1 cellular context compared by ENCODE assay signal in the genomic region with DNA sequence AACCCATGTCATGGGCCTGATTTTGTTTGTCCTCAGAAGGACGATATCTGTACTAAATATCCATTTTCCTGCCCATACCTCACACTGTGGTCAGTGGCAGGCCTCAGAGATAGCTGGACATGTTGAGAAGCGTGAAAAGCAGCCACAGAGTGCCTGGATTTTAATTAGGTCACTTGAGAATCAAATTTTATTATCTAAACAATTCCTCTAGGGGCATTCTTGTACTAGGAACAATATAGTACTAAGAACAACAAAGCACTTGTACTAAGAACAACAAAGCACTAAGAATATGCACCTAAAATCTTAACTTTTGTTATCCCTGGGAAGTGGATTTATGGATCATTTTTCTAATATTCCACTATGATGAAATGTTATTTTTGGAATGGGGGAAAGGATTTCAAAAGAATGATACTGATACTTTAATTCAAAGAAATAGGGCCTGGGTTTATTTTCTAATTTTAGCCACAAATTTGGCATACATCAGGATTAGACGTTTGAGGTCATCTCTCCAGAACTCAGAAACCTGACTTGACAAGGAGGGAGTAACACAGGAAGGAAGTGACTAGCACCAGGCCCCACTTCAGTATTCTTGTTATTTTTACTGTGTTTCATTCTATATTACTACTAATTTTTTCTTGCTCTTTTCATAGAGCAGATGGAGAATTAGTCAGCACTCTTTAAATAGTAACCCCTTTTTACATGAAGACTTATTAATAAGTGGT.
A peak's percentile ranks its signal among the peaks of the same experiment; 100 is the strongest.
TF ChIP-seq lines count a peak whose summit lies in the region.

No MANE protein-coding gene starts in this region.

TF ChIP-seq in SK-N-SH, 30 proteins besides CTCF, POLR2A, EP300 and RAD21 (continued from another document):
- TF ChIP-seq, protein P1, sequence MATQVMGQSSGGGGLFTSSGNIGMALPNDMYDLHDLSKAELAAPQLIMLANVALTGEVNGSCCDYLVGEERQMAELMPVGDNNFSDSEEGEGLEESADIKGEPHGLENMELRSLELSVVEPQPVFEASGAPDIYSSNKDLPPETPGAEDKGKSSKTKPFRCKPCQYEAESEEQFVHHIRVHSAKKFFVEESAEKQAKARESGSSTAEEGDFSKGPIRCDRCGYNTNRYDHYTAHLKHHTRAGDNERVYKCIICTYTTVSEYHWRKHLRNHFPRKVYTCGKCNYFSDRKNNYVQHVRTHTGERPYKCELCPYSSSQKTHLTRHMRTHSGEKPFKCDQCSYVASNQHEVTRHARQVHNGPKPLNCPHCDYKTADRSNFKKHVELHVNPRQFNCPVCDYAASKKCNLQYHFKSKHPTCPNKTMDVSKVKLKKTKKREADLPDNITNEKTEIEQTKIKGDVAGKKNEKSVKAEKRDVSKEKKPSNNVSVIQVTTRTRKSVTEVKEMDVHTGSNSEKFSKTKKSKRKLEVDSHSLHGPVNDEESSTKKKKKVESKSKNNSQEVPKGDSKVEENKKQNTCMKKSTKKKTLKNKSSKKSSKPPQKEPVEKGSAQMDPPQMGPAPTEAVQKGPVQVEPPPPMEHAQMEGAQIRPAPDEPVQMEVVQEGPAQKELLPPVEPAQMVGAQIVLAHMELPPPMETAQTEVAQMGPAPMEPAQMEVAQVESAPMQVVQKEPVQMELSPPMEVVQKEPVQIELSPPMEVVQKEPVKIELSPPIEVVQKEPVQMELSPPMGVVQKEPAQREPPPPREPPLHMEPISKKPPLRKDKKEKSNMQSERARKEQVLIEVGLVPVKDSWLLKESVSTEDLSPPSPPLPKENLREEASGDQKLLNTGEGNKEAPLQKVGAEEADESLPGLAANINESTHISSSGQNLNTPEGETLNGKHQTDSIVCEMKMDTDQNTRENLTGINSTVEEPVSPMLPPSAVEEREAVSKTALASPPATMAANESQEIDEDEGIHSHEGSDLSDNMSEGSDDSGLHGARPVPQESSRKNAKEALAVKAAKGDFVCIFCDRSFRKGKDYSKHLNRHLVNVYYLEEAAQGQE (IDR thresholded peaks at IDR 0.05; ENCODE audit: low read depth, low read length), result no peak
- TF ChIP-seq RFX5 (IDR thresholded peaks at IDR 0.05; ENCODE audit: low read length) (no peak), YY1 (IDR thresholded peaks at IDR 0.05; ENCODE audit: low read depth) (no peak), GABPA (IDR thresholded peaks at IDR 0.05; ENCODE audit: low read depth) (no peak)
- TF ChIP-seq, protein P2, sequence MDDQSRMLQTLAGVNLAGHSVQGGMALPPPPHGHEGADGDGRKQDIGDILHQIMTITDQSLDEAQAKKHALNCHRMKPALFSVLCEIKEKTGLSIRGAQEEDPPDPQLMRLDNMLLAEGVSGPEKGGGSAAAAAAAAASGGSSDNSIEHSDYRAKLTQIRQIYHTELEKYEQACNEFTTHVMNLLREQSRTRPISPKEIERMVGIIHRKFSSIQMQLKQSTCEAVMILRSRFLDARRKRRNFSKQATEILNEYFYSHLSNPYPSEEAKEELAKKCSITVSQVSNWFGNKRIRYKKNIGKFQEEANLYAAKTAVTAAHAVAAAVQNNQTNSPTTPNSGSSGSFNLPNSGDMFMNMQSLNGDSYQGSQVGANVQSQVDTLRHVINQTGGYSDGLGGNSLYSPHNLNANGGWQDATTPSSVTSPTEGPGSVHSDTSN (IDR thresholded peaks at IDR 0.05), result peak; percentile 73
- TF ChIP-seq, protein P3, sequence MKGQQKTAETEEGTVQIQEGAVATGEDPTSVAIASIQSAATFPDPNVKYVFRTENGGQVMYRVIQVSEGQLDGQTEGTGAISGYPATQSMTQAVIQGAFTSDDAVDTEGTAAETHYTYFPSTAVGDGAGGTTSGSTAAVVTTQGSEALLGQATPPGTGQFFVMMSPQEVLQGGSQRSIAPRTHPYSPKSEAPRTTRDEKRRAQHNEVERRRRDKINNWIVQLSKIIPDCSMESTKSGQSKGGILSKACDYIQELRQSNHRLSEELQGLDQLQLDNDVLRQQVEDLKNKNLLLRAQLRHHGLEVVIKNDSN (IDR thresholded peaks at IDR 0.05; ENCODE audit: borderline replicate concordance, low read depth), result no peak
